Comparison of ENCODE assay signal across 1 cellular context in the genomic region with DNA sequence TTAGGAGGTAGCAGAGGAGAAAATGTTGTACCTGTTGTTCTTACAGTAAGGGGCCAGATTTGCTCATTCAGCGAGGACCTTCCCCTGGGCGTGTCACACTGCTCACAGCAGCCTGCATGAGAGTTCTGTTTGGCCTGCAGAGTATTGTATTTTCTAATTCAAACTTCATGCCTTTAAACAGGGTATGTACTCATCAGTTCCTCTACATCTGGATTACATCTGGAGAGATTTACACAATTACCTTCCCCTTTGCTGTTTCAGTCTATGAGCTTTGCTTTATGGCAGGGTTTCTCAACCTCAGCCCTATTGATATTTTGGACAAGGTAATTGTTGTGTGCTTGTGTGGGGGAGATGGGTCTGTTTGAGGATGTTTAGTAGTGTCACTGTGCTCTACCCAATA.
TF ChIP-seq lines count a peak whose summit lies in the region.

No MANE protein-coding gene starts in this region.

TF ChIP-seq in SK-N-SH treated with all-trans-retinoic acid at 6 μM for 48 hours, 23 proteins besides CTCF, POLR2A, EP300 and RAD21 (continued from another document):
- TF ChIP-seq, protein P1, sequence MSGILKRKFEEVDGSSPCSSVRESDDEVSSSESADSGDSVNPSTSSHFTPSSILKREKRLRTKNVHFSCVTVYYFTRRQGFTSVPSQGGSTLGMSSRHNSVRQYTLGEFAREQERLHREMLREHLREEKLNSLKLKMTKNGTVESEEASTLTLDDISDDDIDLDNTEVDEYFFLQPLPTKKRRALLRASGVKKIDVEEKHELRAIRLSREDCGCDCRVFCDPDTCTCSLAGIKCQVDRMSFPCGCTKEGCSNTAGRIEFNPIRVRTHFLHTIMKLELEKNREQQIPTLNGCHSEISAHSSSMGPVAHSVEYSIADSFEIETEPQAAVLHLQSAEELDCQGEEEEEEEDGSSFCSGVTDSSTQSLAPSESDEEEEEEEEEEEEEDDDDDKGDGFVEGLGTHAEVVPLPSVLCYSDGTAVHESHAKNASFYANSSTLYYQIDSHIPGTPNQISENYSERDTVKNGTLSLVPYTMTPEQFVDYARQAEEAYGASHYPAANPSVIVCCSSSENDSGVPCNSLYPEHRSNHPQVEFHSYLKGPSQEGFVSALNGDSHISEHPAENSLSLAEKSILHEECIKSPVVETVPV (CRISPR knock-in tag; IDR thresholded peaks at IDR 0.05): no peak
- TF ChIP-seq, protein P2, sequence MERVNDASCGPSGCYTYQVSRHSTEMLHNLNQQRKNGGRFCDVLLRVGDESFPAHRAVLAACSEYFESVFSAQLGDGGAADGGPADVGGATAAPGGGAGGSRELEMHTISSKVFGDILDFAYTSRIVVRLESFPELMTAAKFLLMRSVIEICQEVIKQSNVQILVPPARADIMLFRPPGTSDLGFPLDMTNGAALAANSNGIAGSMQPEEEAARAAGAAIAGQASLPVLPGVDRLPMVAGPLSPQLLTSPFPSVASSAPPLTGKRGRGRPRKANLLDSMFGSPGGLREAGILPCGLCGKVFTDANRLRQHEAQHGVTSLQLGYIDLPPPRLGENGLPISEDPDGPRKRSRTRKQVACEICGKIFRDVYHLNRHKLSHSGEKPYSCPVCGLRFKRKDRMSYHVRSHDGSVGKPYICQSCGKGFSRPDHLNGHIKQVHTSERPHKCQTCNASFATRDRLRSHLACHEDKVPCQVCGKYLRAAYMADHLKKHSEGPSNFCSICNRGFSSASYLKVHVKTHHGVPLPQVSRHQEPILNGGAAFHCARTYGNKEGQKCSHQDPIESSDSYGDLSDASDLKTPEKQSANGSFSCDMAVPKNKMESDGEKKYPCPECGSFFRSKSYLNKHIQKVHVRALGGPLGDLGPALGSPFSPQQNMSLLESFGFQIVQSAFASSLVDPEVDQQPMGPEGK (CRISPR knock-in tag; IDR thresholded peaks at IDR 0.05; ENCODE audit: borderline replicate concordance): no peak
- TF ChIP-seq ISL1 (CRISPR knock-in tag; IDR thresholded peaks at IDR 0.05): no peak
- TF ChIP-seq PPARA (CRISPR knock-in tag; IDR thresholded peaks at IDR 0.05; ENCODE audit: borderline replicate concordance): no peak
- TF ChIP-seq ZNF565 (CRISPR knock-in tag; conservative IDR thresholded peaks at IDR 0.05; ENCODE audit: low read depth): no peak
- no peak for TF ChIP-seq ARNTL (CRISPR knock-in tag; IDR thresholded peaks at IDR 0.05; ENCODE audit: borderline replicate concordance, low read depth)
- no peak for TF ChIP-seq ZFP3 (CRISPR knock-in tag; IDR thresholded peaks at IDR 0.05)
- no peak for TF ChIP-seq ESRRG (CRISPR knock-in tag; IDR thresholded peaks at IDR 0.05)
- no peak for TF ChIP-seq TOX (CRISPR knock-in tag; IDR thresholded peaks at IDR 0.05; ENCODE audit: borderline replicate concordance)
- TF ChIP-seq OSR1 (CRISPR knock-in tag; IDR thresholded peaks at IDR 0.05): no peak
- no peak for TF ChIP-seq TCF4 (CRISPR knock-in tag; IDR thresholded peaks at IDR 0.05; ENCODE audit: borderline replicate concordance)
- TF ChIP-seq, protein P3, sequence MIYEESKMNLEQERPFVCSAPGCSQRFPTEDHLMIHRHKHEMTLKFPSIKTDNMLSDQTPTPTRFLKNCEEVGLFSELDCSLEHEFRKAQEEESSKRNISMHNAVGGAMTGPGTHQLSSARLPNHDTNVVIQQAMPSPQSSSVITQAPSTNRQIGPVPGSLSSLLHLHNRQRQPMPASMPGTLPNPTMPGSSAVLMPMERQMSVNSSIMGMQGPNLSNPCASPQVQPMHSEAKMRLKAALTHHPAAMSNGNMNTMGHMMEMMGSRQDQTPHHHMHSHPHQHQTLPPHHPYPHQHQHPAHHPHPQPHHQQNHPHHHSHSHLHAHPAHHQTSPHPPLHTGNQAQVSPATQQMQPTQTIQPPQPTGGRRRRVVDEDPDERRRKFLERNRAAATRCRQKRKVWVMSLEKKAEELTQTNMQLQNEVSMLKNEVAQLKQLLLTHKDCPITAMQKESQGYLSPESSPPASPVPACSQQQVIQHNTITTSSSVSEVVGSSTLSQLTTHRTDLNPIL (CRISPR knock-in tag; IDR thresholded peaks at IDR 0.05; ENCODE audit: low read depth): no peak
- TF ChIP-seq SNAI2 (CRISPR knock-in tag; IDR thresholded peaks at IDR 0.05): no peak
- no peak for TF ChIP-seq CSDC2 (CRISPR knock-in tag; IDR thresholded peaks at IDR 0.05)
